ENCODE assay signal across 26 cellular contexts in genomic region chr7:137717045-137717444, GRCh38.
"Had no signal": no experiment of that assay in that cellular context is flagged by ENCODE, and none has a peak within 500 bp of the region (broad histone marks: within the 10 kb centered on the region; RNA-seq: fewer than 3 reads in every experiment).

No MANE protein-coding gene starts in this region.

- FAIRE-seq: astrocyte had no signal

- H3K9me3 ChIP-seq: adrenal gland, body of pancreas, breast epithelium, SJSA1 had no signal

- H3K4me1 ChIP-seq: adrenal gland, body of pancreas, breast epithelium had no signal

- H3K27me3 ChIP-seq: adrenal gland, body of pancreas, breast epithelium, SJSA1 had no signal

- DNase-seq: activated CD4-positive, alpha-beta T cell treated with anti-CD3 and anti-CD28 coated beads, Interleukin-2, amount 10 ng/mL, durations not matched to agents 7 days and 5 days; activated CD4-positive, alpha-beta T cell treated with anti-CD3 and anti-CD28 coated beads, Interleukin-2, amount 50 U/mL, for 48 hours; activated CD8-positive, alpha-beta T cell treated with anti-CD3 and anti-CD28 coated beads, Interleukin-2, amount 10 ng/mL, durations not matched to agents 7 days and 5 days; activated gamma-delta T cell; activated naive CD4-positive, alpha-beta T cell treated with Interleukin-2 at 50 U/mL for 16 hours; activated naive CD8-positive, alpha-beta T cell treated with anti-CD3 and anti-CD28 coated beads, Interleukin-2, amount 10 ng/mL, durations not matched to agents 7 days and 5 days; activated T-cell treated with anti-CD3 and anti-CD28 coated beads, Interleukin-2, amount 50 U/mL, for 24 hours; body of pancreas; central memory CD4-positive, alpha-beta T cell; NCI-H1105; NCI-H1417 treated with DMSO at 0.1 percent for 48 hours; NCI-H187 treated with DMSO at 0.1 percent for 48 hours; NCI-H2081; NCI-H2171 treated with DMSO at 0.1 percent for 48 hours; NCI-H446; NCI-H524; NCI-H69; NCI-H82; SHP77 treated with DMSO at 0.1 percent for 48 hours; T1000; WERI-Rb-1 had no signal

- H3K27ac ChIP-seq: adrenal gland, body of pancreas, breast epithelium, WERI-Rb-1 had no signal

- ATAC-seq: activated CD8-positive, alpha-beta T cell treated with anti-CD3 and anti-CD28 coated beads, Interleukin-2, amount 10 ng/mL, durations not matched to agents 7 days and 5 days; body of pancreas; Panc1 had no signal

- H3K36me3 ChIP-seq: adrenal gland, breast epithelium, SJSA1, WERI-Rb-1 had no signal

- H3K4me3 ChIP-seq: adrenal gland, body of pancreas, breast epithelium, SJSA1 had no signal
